In the genomic region with DNA sequence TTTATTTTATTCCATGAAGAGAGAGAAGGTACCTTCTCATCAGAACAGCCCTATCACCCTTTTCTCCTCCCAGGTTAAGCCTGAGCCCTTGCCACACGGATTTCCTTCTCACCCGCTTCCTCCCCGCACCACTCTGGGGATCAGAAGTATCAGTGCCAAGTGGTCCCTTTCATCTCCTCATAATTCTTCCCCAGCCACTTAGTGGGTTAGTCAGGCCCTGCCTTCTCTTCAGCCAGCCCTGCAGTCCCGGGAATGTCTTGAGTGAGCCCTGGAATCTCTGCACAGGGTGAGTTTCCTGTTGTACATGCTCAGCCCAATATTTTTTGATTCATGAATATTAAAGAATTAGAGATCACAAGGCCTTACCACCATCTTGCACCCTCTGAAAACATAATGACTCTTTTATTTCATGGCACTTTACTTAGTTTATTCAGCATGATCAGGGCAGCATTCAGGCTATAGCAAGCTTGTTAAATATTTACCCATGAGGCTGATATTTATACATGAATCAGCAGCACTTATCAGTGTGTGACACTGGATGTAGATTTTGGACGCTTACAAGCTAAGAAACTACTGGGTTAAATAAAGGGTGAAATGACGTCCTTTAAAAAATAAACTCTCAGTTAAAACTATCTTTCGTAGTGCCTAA, we compare ENCODE assay signal across 14 cellular contexts.
A peak's percentile ranks its signal among the peaks of the same experiment; 100 is the strongest.
DNase-seq lines count a peak whose midpoint lies in the region; ATAC-seq, FAIRE-seq and TF ChIP-seq lines count a peak whose summit lies in the region.
"Had no signal": no experiment of that assay in that cellular context is flagged by ENCODE, and none has a peak within 500 bp of the region (broad histone marks: within the 10 kb centered on the region; RNA-seq: fewer than 3 reads in every experiment).

No MANE protein-coding gene starts in this region.

- peak overlapping the region; percentile 42 for H3K4me2 ChIP-seq in BLaER1

- intact Hi-C loops in pancreas (cut with DNase I), result no loop called here
- intact Hi-C loops in dorsolateral prefrontal cortex (cut with DNase I), result no loop called here

- H4K20me1 ChIP-seq in BLaER1, result no peaks in the 10 kb centered on the region

- H3K9ac ChIP-seq in BLaER1, result no peak overlapping the region

- H3K27me3 ChIP-seq in BLaER1, result no peaks in the 10 kb centered on the region
- H3K27me3 ChIP-seq in pancreas, result no peaks in the 10 kb centered on the region
- no peaks in the 10 kb centered on the region for H3K27me3 ChIP-seq in dorsolateral prefrontal cortex

- FAIRE-seq in pancreas (lab: Jason Lieb, UNC), result no peak
- FAIRE-seq: GM18507 had no signal

- H3K9me3 ChIP-seq in BLaER1 (no peaks in the 10 kb centered on the region), pancreas (no peaks in the 10 kb centered on the region)

- TF ChIP-seq CTCF in LNCaP clone FGC (IDR thresholded peaks at IDR 0.05; ENCODE audit: control insufficient read depth, extremely low read depth, insufficient read depth) (no peak), fibroblast of pulmonary artery (IDR thresholded peaks at IDR 0.05; ENCODE audit: low read length, missing control alignments) (no peak), pancreas (IDR thresholded peaks at IDR 0.05) (no peak), dorsolateral prefrontal cortex (IDR thresholded peaks at IDR 0.05 in 54 of 56, conservative IDR thresholded peaks at IDR 0.05 in 2 of 56; ENCODE audit: low read depth in 1 of 56, partially characterized antibody in 56 of 56) (no peak)

- H3K4me3 ChIP-seq in BLaER1, result no peak overlapping the region
- H3K4me3 ChIP-seq in LNCaP clone FGC (ENCODE audit: low read depth, low read length), result no peak overlapping the region
- no peak overlapping the region for H3K4me3 ChIP-seq in fibroblast of pulmonary artery (replicated peaks; ENCODE audit: low read depth, low read length)
- H3K4me3 ChIP-seq in pancreas, result no peak overlapping the region
- peak overlapping the region in 3 of 59 donors; percentile 3 to 17 (median 7) for H3K4me3 ChIP-seq in dorsolateral prefrontal cortex

- peaks cover 12% of the 10 kb centered on the region for H3K4me1 ChIP-seq in BLaER1
- H3K4me1 ChIP-seq in pancreas, result peaks cover 8 to 20% (median 15%) of the 10 kb centered on the region in 3 donors

- 19 to 21% methylated on average over 7 of the region's 7 CpGs for WGBS in pancreas, 2 donors

- H3K27ac ChIP-seq in BLaER1 (no peak overlapping the region), pancreas (peak overlapping the region in 2 of 4 donors; percentile 40 to 68), dorsolateral prefrontal cortex (peak overlapping the region in 4 of 59 donors; percentile 0 to 49 (median 2))

- DNase-seq in LNCaP clone FGC (ENCODE audit: low read depth) (peak; percentile 42), fibroblast of pulmonary artery (ENCODE audit: low read depth) (peak; percentile 29), pancreas (no peak), dorsolateral prefrontal cortex (no peak), retina (no peak)
- DNase-seq: KG1; mammary epithelial cell; NCI-H69; stimulated activated naive CD8-positive, alpha-beta T cell treated with anti-CD3 and anti-CD28 coated beads, Interleukin-15, Interleukin-2, amounts not matched to agents 100 U/mL and 50 U/mL, for 24 hours; T-helper 2 cell had no signal

- H3K36me3 ChIP-seq in BLaER1, result peaks cover 7% of the 10 kb centered on the region; the same call in 1 of the 2 replicates
- H3K36me3 ChIP-seq in pancreas, result no peaks in the 10 kb centered on the region

- ATAC-seq in pancreas (peak; percentile 87 to 94 (median 94)), GM21576 (IDR thresholded peaks at IDR 0.05; ENCODE audit: unreplicated experiment) (no peak), HG03460 (IDR thresholded peaks at IDR 0.05; ENCODE audit: unreplicated experiment) (no peak)
- ATAC-seq: stimulated activated naive CD8-positive, alpha-beta T cell treated with anti-CD3 and anti-CD28 coated beads, Interleukin-15, Interleukin-2, amounts not matched to agents 100 U/mL and 50 U/mL, for 24 hours had no signal

Comparison
In these comparisons a context has a peak if more than half of its experiments do, and no peak if none do; other contexts are left out.
1. DNase-seq: peak in LNCaP clone FGC (single experiment) and fibroblast of pulmonary artery (single experiment); none in pancreas (0 of 6), dorsolateral prefrontal cortex (0 of 10) and retina (single experiment).
2. ATAC-seq: peak in pancreas (4 of 4); none in GM21576 (single experiment) and HG03460 (single experiment).